9 cellular contexts compared by ENCODE assay signal in the genomic region with DNA sequence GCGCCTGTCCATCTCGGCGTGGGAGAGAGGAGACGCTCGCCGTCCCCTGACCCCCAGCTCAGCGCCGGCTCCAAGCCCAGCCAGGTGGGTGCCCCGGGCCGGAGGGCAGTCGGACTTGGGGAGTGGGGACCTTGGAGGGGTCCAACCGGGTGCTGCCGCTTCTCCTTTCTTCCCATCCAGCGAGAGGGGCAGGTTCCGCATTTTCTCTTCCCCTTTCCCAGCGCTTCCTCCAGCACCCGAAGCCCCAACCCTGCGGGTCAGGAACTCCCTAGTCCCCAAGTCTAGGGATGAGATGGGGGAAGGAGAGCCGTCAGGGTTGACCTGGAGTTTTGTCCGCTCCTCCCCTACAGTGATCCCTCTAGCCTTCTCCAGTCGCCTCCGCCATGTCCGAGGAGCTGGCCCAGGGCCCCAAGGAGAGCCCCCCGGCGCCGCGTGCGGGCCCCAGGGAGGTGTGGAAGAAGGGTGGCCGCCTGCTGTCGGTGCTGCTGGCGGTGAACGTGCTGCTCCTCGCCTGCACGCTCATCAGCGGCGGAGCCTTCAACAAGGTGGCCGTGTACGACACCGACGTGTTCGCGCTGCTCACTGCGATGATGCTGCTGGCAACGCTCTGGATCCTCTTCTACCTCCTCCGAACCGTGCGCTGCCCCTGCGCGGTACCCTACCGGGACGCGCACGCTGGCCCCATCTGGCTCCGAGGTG. TPM values are rescaled to one million over a fixed set of nuclear protein-coding genes. Genes with fewer than 3 reads are reported as not detected.
DNase-seq lines count a peak whose midpoint lies in the region; ATAC-seq, FAIRE-seq and TF ChIP-seq lines count a peak whose summit lies in the region.
"Had no signal": no experiment of that assay in that cellular context is flagged by ENCODE, and none has a peak within 500 bp of the region (broad histone marks: within the 10 kb centered on the region; RNA-seq: fewer than 3 reads in every experiment).

A gene with protein sequence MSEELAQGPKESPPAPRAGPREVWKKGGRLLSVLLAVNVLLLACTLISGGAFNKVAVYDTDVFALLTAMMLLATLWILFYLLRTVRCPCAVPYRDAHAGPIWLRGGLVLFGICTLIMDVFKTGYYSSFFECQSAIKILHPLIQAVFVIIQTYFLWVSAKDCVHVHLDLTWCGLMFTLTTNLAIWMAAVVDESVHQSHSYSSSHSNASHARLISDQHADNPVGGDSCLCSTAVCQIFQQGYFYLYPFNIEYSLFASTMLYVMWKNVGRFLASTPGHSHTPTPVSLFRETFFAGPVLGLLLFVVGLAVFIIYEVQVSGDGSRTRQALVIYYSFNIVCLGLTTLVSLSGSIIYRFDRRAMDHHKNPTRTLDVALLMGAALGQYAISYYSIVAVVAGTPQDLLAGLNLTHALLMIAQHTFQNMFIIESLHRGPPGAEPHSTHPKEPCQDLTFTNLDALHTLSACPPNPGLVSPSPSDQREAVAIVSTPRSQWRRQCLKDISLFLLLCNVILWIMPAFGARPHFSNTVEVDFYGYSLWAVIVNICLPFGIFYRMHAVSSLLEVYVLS (plus strand): TSS at position 24 of the 699 bp plus-strand sequence. CDS start 360 bp downstream, at position 384.

- no peaks in the 10 kb centered on the region for H3K79me2 ChIP-seq in keratinocyte (ENCODE audit: control insufficient read depth, insufficient read depth, low read length)

- intact Hi-C loops in tibial artery (cut with DNase I; ENCODE audit: low total_unique reads), result no loop called here

- DNase-seq in activated CD4-positive, alpha-beta T cell treated with anti-CD3 and anti-CD28 coated beads for 48 hours, result peak; percentile 27
- DNase-seq in activated CD4-positive, alpha-beta T cell treated with anti-CD3 and anti-CD28 coated beads, Interleukin-2, amount 50 U/mL, for 4 hours, result no peak
- peak in 1 of 2 donors; percentile 20 for DNase-seq in activated T-cell treated with anti-CD3 and anti-CD28 coated beads, Interleukin-2, amount 50 U/mL, for 72 hours
- DNase-seq in keratinocyte (ENCODE audit: low read depth, low spot score) (no peak), tibial artery (peak; percentile 57 to 74), COLO829 (ENCODE audit: low spot score) (no peak), superior temporal gyrus (ENCODE audit: extremely low spot score) (no peak)

- H3K4me3 Mint-ChIP-seq in activated T-cell treated with anti-CD3 and anti-CD28 coated beads, Interleukin-2, amount 50 U/mL, for 72 hours, result peak within 1 kb of the TSS; percentile 53 to 64
- H3K4me3 Mint-ChIP-seq: neural crest cell had no signal

- H3K27me3 ChIP-seq in keratinocyte (ENCODE audit: control insufficient read depth, extremely low read depth, insufficient read depth, low read length) (peaks cover 52% of the 10 kb centered on the region), tibial artery (peaks cover 5 to 91% of the 10 kb centered on the region in 2 donors)

- no peak for ATAC-seq in activated T-cell treated with anti-CD3 and anti-CD28 coated beads, Interleukin-2, amount 50 U/mL, for 72 hours (replicated peaks in 1 of 2)
- no peak for ATAC-seq in GM21423 (IDR thresholded peaks at IDR 0.05; ENCODE audit: unreplicated experiment)

- H3K27me3 Mint-ChIP-seq in activated T-cell treated with anti-CD3 and anti-CD28 coated beads, Interleukin-2, amount 50 U/mL, for 72 hours (ENCODE audit: low read depth), result peaks cover 43% of the 10 kb centered on the region

- H3K9me1 ChIP-seq in keratinocyte (ENCODE audit: control insufficient read depth, extremely low read depth, insufficient read depth, low read length), result no peaks in the 10 kb centered on the region

- H3K9me3 ChIP-seq in keratinocyte (ENCODE audit: control insufficient read depth, low read depth, low read length), result no peaks in the 10 kb centered on the region
- no peaks in the 10 kb centered on the region for H3K9me3 ChIP-seq in tibial artery

- no peaks in the 10 kb centered on the region for H4K20me1 ChIP-seq in keratinocyte (ENCODE audit: control insufficient read depth, extremely low read depth, insufficient read depth, low read length)

- H3K4me1 ChIP-seq in keratinocyte (ENCODE audit: control insufficient read depth, extremely low read depth, insufficient read depth, low read length) (peaks cover 19% of the 10 kb centered on the region), tibial artery (peaks cover 0 to 25% (median 22%) of the 10 kb centered on the region in 4 donors)

- H3K27ac ChIP-seq in keratinocyte (ENCODE audit: control insufficient read depth, insufficient read depth, low read length) (no peak within 1 kb of the TSS), tibial artery (no peak within 1 kb of the TSS)

- dilution Hi-C loops in keratinocyte (cut with MboI; ENCODE audit: extremely low pct_ligation_motif_present, low sequenced_read_pairs), result no loop called here

- H3K4me1 Mint-ChIP-seq in activated T-cell treated with anti-CD3 and anti-CD28 coated beads, Interleukin-2, amount 50 U/mL, for 72 hours (ENCODE audit: low read depth), result peaks cover 5% of the 10 kb centered on the region
- H3K4me1 Mint-ChIP-seq: neural crest cell had no signal

- no peak within 1 kb of the TSS for H2AFZ ChIP-seq in keratinocyte (ENCODE audit: control insufficient read depth, low read length)

- H3K36me3 ChIP-seq in keratinocyte (ENCODE audit: control insufficient read depth in 2 of 2, extremely low read depth in 1 of 2, insufficient read depth in 2 of 2, low read length in 2 of 2) (no peaks in the 10 kb centered on the region), tibial artery (no peaks in the 10 kb centered on the region)

- peak within 1 kb of the TSS; percentile 34 to 54 (median 37) for H3K4me3 ChIP-seq in keratinocyte (ENCODE audit: control insufficient read depth in 2 of 3, extremely low read depth in 1 of 3, insufficient read depth in 2 of 3, low read depth in 1 of 3, low read length in 3 of 3)
- H3K4me3 ChIP-seq in tibial artery, result peak within 1 kb of the TSS in 1 of 2 donors; percentile 32

- H3K4me2 ChIP-seq in keratinocyte (ENCODE audit: control insufficient read depth, extremely low read depth, insufficient read depth, low read depth, low read length), result peak within 1 kb of the TSS; percentile 66

- FAIRE-seq in keratinocyte (lab: Jason Lieb, UNC), result no peak

- no peaks in the 10 kb centered on the region for H3K9me3 Mint-ChIP-seq in activated T-cell treated with anti-CD3 and anti-CD28 coated beads, Interleukin-2, amount 50 U/mL, for 72 hours
- H3K9me3 Mint-ChIP-seq: neural crest cell had no signal

- H3K36me3 Mint-ChIP-seq in activated T-cell treated with anti-CD3 and anti-CD28 coated beads, Interleukin-2, amount 50 U/mL, for 72 hours (ENCODE audit: insufficient read depth in 2 of 2), result no peaks in the 10 kb centered on the region

- no peak within 1 kb of the TSS for H3K9ac ChIP-seq in keratinocyte (ENCODE audit: control insufficient read depth, extremely low read depth, insufficient read depth, low read length)

- no peak within 1 kb of the TSS for H3K27ac Mint-ChIP-seq in activated T-cell treated with anti-CD3 and anti-CD28 coated beads, Interleukin-2, amount 50 U/mL, for 72 hours

- TF ChIP-seq CTCF in keratinocyte (optimal IDR thresholded peaks at IDR 0.05 in 1 of 3, IDR thresholded peaks at IDR 0.05 in 1 of 3, conservative IDR thresholded peaks at IDR 0.05 in 1 of 3; ENCODE audit: extremely low read depth in 1 of 3, insufficient read depth in 2 of 3, low read length in 3 of 3), result no peak
- TF ChIP-seq CTCF in tibial artery (IDR thresholded peaks at IDR 0.05), result no peak

RNA-seq across cellular contexts. Expression of the gene that starts here (rescaled TPM):
- total RNA-seq in activated T-cell treated with anti-CD3 and anti-CD28 coated beads, Interleukin-2, amount 50 U/mL, for 72 hours, result not detected
- 0.08 TPM in 1 of 3 replicates, not detected in the others for polyA plus RNA-seq in keratinocyte
- not detected for polyA plus RNA-seq in keratinocyte (2011; ENCODE audit: low read depth)
- polyA plus RNA-seq in keratinocyte (2011; cell fraction: cytosol; rRNA removed), result not detected in 2 replicates
- 0.08 and 0.11 TPM in 2 replicates for polyA plus RNA-seq in keratinocyte (2011; cell fraction: nucleus; rRNA removed)
- not detected in 2 replicates for polyA plus RNA-seq in keratinocyte (2012; ENCODE audit: low replicate concordance)
- 0.07 TPM in 1 of 3 replicates, not detected in the others for polyA minus RNA-seq in keratinocyte
- not detected for polyA minus RNA-seq in keratinocyte (2011; cell fraction: cytosol; rRNA and poly(A)+ RNA removed)
- polyA minus RNA-seq in keratinocyte (2011; cell fraction: nucleus; rRNA and poly(A)+ RNA removed), result not detected in 2 replicates
- total RNA-seq: neural crest cell had no signal

Comparison
In these comparisons a context has a peak if more than half of its experiments do, and no peak if none do; other contexts are left out.
1. DNase-seq: peak in activated CD4-positive, alpha-beta T cell treated with anti-CD3 and anti-CD28 coated beads for 48 hours (single experiment) and tibial artery (2 of 2); none in activated CD4-positive, alpha-beta T cell treated with anti-CD3 and anti-CD28 coated beads, Interleukin-2, amount 50 U/mL, for 4 hours (0 of 2), keratinocyte (single experiment), COLO829 (single experiment) and superior temporal gyrus (single experiment).